ENCODE assay signal across 15 cellular contexts in genomic region chr16:75340715-75341500, GRCh38.
DNase-seq lines count a peak whose midpoint lies in the region; ATAC-seq and TF ChIP-seq lines count a peak whose summit lies in the region.
"Had no signal": no experiment of that assay in that cellular context is flagged by ENCODE, and none has a peak within 500 bp of the region (broad histone marks: within the 10 kb centered on the region; RNA-seq: fewer than 3 reads in every experiment).

No MANE protein-coding gene starts in this region.

- H4K20me1 ChIP-seq in MM.1S (ENCODE audit: insufficient read depth, low read length), result no peaks in the 10 kb centered on the region

- no peaks in the 10 kb centered on the region for H3K9me2 ChIP-seq in MM.1S (replicated peaks; ENCODE audit: insufficient read depth, low read length)

- no peaks in the 10 kb centered on the region for H3K9me3 ChIP-seq in MM.1S (replicated peaks; ENCODE audit: insufficient read depth, low read length)
- H3K9me3 ChIP-seq: testis had no signal

- no peaks in the 10 kb centered on the region for H3K27me3 ChIP-seq in MM.1S (replicated peaks; ENCODE audit: insufficient read depth, low read length)
- H3K27me3 ChIP-seq: testis had no signal

- DNase-seq in A172 (ENCODE audit: low spot score), result peak; percentile 58
- peak; percentile 87 for DNase-seq in M059J (ENCODE audit: low read depth)
- DNase-seq in epithelial cell of proximal tubule (ENCODE audit: low read depth), result peak; percentile 96
- peak; percentile 31 for DNase-seq in mucosa of gallbladder (ENCODE audit: low spot score)
- no peak for DNase-seq in MM.1S
- no peak for DNase-seq in NK-92 (lab: John Stamatoyannopoulos, UW; ENCODE audit: unreplicated experiment)
- DNase-seq in NCI-H1436 treated with DMSO at 0.1 percent for 48 hours (lab: John Stamatoyannopoulos, UW), result no peak
- DNase-seq: activated CD4-positive, alpha-beta T cell treated with anti-CD3 and anti-CD28 coated beads for 36 hours; activated naive CD4-positive, alpha-beta T cell treated with anti-CD3 and anti-CD28 coated beads, Interleukin-2, amount 50 U/mL, for 16 hours; erythroblast; NCI-H2107; SHP77 treated with DMSO at 0.1 percent for 48 hours; stimulated activated CD4-positive, alpha-beta T cell treated with anti-CD3 and anti-CD28 coated beads, Interleukin-4, amount 100 ng/mL, for 4 hours; testis had no signal

- H3K4me3 ChIP-seq in epithelial cell of proximal tubule (ENCODE audit: low read depth, low read length) (no peak overlapping the region), MM.1S (ENCODE audit: low read length) (no peak overlapping the region)
- H3K4me3 ChIP-seq: testis had no signal

- H3K27ac ChIP-seq in MM.1S (ENCODE audit: low read length), result no peak overlapping the region
- H3K27ac ChIP-seq: testis had no signal

- H3K4me1 ChIP-seq in MM.1S (ENCODE audit: low read length), result no peaks in the 10 kb centered on the region

- TF ChIP-seq CTCF in epithelial cell of proximal tubule (conservative IDR thresholded peaks at IDR 0.05; ENCODE audit: low read depth, low read length), result no peak
- TF ChIP-seq CTCF in MM.1S (IDR thresholded peaks at IDR 0.05; ENCODE audit: low read length), result no peak

- H3K9ac ChIP-seq in MM.1S (ENCODE audit: low read length), result no peak overlapping the region

- no peak for ATAC-seq in GM21619 (IDR thresholded peaks at IDR 0.05; ENCODE audit: unreplicated experiment)
- ATAC-seq: activated CD4-positive, alpha-beta T cell treated with anti-CD3 and anti-CD28 coated beads for 36 hours had no signal

- H3K79me2 ChIP-seq in MM.1S (ENCODE audit: low read length), result no peaks in the 10 kb centered on the region

- H3F3A ChIP-seq in MM.1S (ENCODE audit: insufficient read depth, low read length), result no peaks in the 10 kb centered on the region

- no peaks in the 10 kb centered on the region for H3K36me3 ChIP-seq in MM.1S (replicated peaks; ENCODE audit: insufficient read depth, low read length)

- no peak overlapping the region for H3K4me2 ChIP-seq in MM.1S (ENCODE audit: low read depth, low read length)

- H2AFZ ChIP-seq in MM.1S (ENCODE audit: low read length), result no peak overlapping the region

Comparison
In these comparisons a context has a peak if more than half of its experiments do, and no peak if none do; other contexts are left out.
1. DNase-seq: peak in A172 (single experiment), M059J (single experiment), epithelial cell of proximal tubule (single experiment) and mucosa of gallbladder (single experiment); none in MM.1S (single experiment), NK-92 (single experiment) and NCI-H1436 treated with DMSO at 0.1 percent for 48 hours (single experiment).